22 cellular contexts compared by ENCODE assay signal in genomic region chr6:79313254-79313653, GRCh38.
DNase-seq lines count a peak whose midpoint lies in the region; ATAC-seq and TF ChIP-seq lines count a peak whose summit lies in the region.
"Had no signal": no experiment of that assay in that cellular context is flagged by ENCODE, and none has a peak within 500 bp of the region (broad histone marks: within the 10 kb centered on the region; RNA-seq: fewer than 3 reads in every experiment).

No MANE protein-coding gene starts in this region.

- peak; percentile 9 for DNase-seq in H4 (ENCODE audit: low spot score)
- peak; percentile 41 for DNase-seq in NCI-H2171 (lab: John Stamatoyannopoulos, UW)
- DNase-seq in body of pancreas = peak; percentile 48 to 84 (median 76)
- no peak for DNase-seq in lower lobe of right lung
- DNase-seq in H9 = no peak
- no peak for DNase-seq in stimulated activated CD8-positive, alpha-beta memory T cell treated with anti-CD3 and anti-CD28 coated beads, Interleukin-4, amount 100 ng/mL, for 48 hours
- DNase-seq in NCI-H446 treated with DMSO at 0.1 percent for 48 hours (lab: John Stamatoyannopoulos, UW) = no peak
- DNase-seq: activated CD4-positive, CD25-positive, alpha-beta regulatory T cell treated with anti-CD3 and anti-CD28 coated beads, Interleukin-2, amount 50 U/mL, for 72 hours; activated CD8-positive, alpha-beta memory T cell treated with anti-CD3 and anti-CD28 coated beads, Interleukin-2, amount 10 ng/mL, durations not matched to agents 7 days and 5 days; central memory CD4-positive, alpha-beta T cell; GDM1; HFFc6; hippocampal formation; islet precursor cell; naive thymus-derived CD4-positive, alpha-beta T cell; NCI-H146; NCI-H526; stimulated activated CD4-positive, alpha-beta T cell treated with anti-CD3 and anti-CD28 coated beads, Interleukin-1b, Interleukin-23, amount 100 ng/mL, for 48 hours; stomach had no signal

- no peak overlapping the region for H2BK20ac ChIP-seq in H9 (ENCODE audit: low read depth, low read length, poor library complexity, severe bottlenecking)

- H3K14ac ChIP-seq in H9 (ENCODE audit: insufficient read depth, low read length) = no peak overlapping the region

- no peak overlapping the region for H2BK15ac ChIP-seq in H9 (ENCODE audit: low read depth, low read length)

- TF ChIP-seq POLR2A in body of pancreas (IDR thresholded peaks at IDR 0.05) = no peak

- TF ChIP-seq CTCF in body of pancreas (IDR thresholded peaks at IDR 0.05) (no peak), lower lobe of right lung (IDR thresholded peaks at IDR 0.05) (no peak), H9 (conservative IDR thresholded peaks at IDR 0.05) (no peak)

- H4K8ac ChIP-seq in H9 (replicated peaks; ENCODE audit: insufficient read length, low read depth, low read length) = no peak overlapping the region

- no peak overlapping the region for H2AFZ ChIP-seq in H9 (ENCODE audit: low read length)
- H2AFZ ChIP-seq: parathyroid adenoma had no signal

- ATAC-seq in body of pancreas = peak; percentile 90
- ATAC-seq in lower lobe of right lung = peak; percentile 44 to 58
- ATAC-seq: activated CD8-positive, alpha-beta memory T cell treated with anti-CD3 and anti-CD28 coated beads, Interleukin-2, amount 10 ng/mL, durations not matched to agents 7 days and 5 days; naive thymus-derived CD4-positive, alpha-beta T cell had no signal

- H3K79me1 ChIP-seq in H9 (ENCODE audit: insufficient read depth, low read depth, low read length, poor library complexity, severe bottlenecking) = no peaks in the 10 kb centered on the region

- no peak overlapping the region for H2AK5ac ChIP-seq in H9 (ENCODE audit: insufficient read length, low read length)

- H3K4me3 ChIP-seq in body of pancreas = no peak overlapping the region
- no peak overlapping the region for H3K4me3 ChIP-seq in lower lobe of right lung
- H3K4me3 ChIP-seq: stomach had no signal

- peaks cover 12 to 13% of the 10 kb centered on the region in 2 experiments for H3K9me3 Mint-ChIP-seq in H9
- H3K9me3 Mint-ChIP-seq: activated T-helper 2 cell treated with anti-CD3 and anti-CD28 coated beads, Interferon-gamma antibody, Interleukin-2, Interleukin-4, amounts not matched to agents 10 μg/mL and 5 μg/mL and 100 μg/mL, durations not matched to agents 14 hours and 24 hours and 36 hours; memory B cell had no signal

- H3K27me3 ChIP-seq in body of pancreas (no peaks in the 10 kb centered on the region), lower lobe of right lung (ENCODE audit: low read depth) (no peaks in the 10 kb centered on the region), H9 (ENCODE audit: insufficient read depth, low read length) (no peaks in the 10 kb centered on the region)
- H3K27me3 ChIP-seq: stomach had no signal

- H2BK120ac ChIP-seq in H9 (ENCODE audit: low read depth, low read length, poor library complexity, severe bottlenecking) = no peak overlapping the region

- no peaks in the 10 kb centered on the region for H3K27me3 Mint-ChIP-seq in H9 (ENCODE audit: low read depth)

- no peaks in the 10 kb centered on the region for H3K23me2 ChIP-seq in H9 (ENCODE audit: insufficient read length, low read depth, low read length, poor library complexity, severe bottlenecking)

- 0 out of 2 replicates have a peak, but pooled peaks cover 2% of the 10 kb centered on the region for H3K79me2 ChIP-seq in H9 (ENCODE audit: insufficient read depth, low read length)
- H3K79me2 ChIP-seq: parathyroid adenoma had no signal

- H3K36me3 Mint-ChIP-seq in H9 (ENCODE audit: insufficient read depth in 1 of 3, low read depth in 3 of 3) = peaks cover 0 to 9% (median 2%) of the 10 kb centered on the region in 3 experiments; a peak in 3 of 7 replicates
- H3K36me3 Mint-ChIP-seq: activated CD8-positive, alpha-beta memory T cell treated with anti-CD3 and anti-CD28 coated beads, Interleukin-2, amount 10 ng/mL, durations not matched to agents 7 days and 5 days; memory B cell; naive thymus-derived CD4-positive, alpha-beta T cell had no signal

- no peak overlapping the region for H3K4me2 ChIP-seq in H9 (ENCODE audit: insufficient read depth, insufficient read length, low read length)

- H3K36me3 ChIP-seq in body of pancreas (replicated peaks in 1 of 2; ENCODE audit: insufficient read depth in 1 of 2, low read depth in 2 of 2) = no peaks in the 10 kb centered on the region
- no peaks in the 10 kb centered on the region for H3K36me3 ChIP-seq in lower lobe of right lung
- H3K36me3 ChIP-seq: stomach had no signal

- H3K4me1 ChIP-seq in body of pancreas (no peaks in the 10 kb centered on the region), lower lobe of right lung (no peaks in the 10 kb centered on the region), H9 (ENCODE audit: insufficient read depth, low read length) (no peaks in the 10 kb centered on the region)
- H3K4me1 ChIP-seq: parathyroid adenoma, stomach had no signal

- H2BK12ac ChIP-seq in H9 (ENCODE audit: insufficient read length, low read depth, low read length) = no peak overlapping the region

- H3K27ac ChIP-seq in body of pancreas (no peak overlapping the region), lower lobe of right lung (no peak overlapping the region), H9 (ENCODE audit: insufficient read length, low read depth, low read length) (no peak overlapping the region)
- H3K27ac ChIP-seq: parathyroid adenoma, stomach had no signal

- H3K4me3 Mint-ChIP-seq in H9 = no peak overlapping the region
- H3K4me3 Mint-ChIP-seq: activated CD8-positive, alpha-beta memory T cell treated with anti-CD3 and anti-CD28 coated beads, Interleukin-2, amount 10 ng/mL, durations not matched to agents 7 days and 5 days; HFFc6; memory B cell; naive thymus-derived CD4-positive, alpha-beta T cell had no signal

- intact Hi-C loops in body of pancreas (cut with DNase I) (no loop called here), lower lobe of right lung (cut with DNase I) (no loop called here)

- H3K9ac ChIP-seq in H9 (ENCODE audit: extremely low read depth, insufficient read length, low read length) = no peak overlapping the region
- H3K9ac ChIP-seq: parathyroid adenoma had no signal

- no peaks in the 10 kb centered on the region for H3K4me1 Mint-ChIP-seq in H9
- H3K4me1 Mint-ChIP-seq: activated CD8-positive, alpha-beta memory T cell treated with anti-CD3 and anti-CD28 coated beads, Interleukin-2, amount 10 ng/mL, durations not matched to agents 7 days and 5 days; memory B cell; naive thymus-derived CD4-positive, alpha-beta T cell had no signal

- H3K23ac ChIP-seq in H9 (ENCODE audit: insufficient read length, low read depth, low read length) = no peak overlapping the region

- H3K56ac ChIP-seq in H9 (ENCODE audit: insufficient read length, low read depth, low read length) = no peak overlapping the region

- WGBS in body of pancreas, 2 donors = 63 to 69% methylated on average over 5 of the region's 5 CpGs
- WGBS in H9 (ENCODE audit: extremely low coverage, insufficient read length, low lambda C conversion rate) = no CpG with 5 or more reads among the region's 5 CpGs

- no peak overlapping the region for H4K91ac ChIP-seq in H9 (ENCODE audit: insufficient read length, low read depth, low read length)

- no peak overlapping the region for H3K27ac Mint-ChIP-seq in H9
- H3K27ac Mint-ChIP-seq: activated CD8-positive, alpha-beta memory T cell treated with anti-CD3 and anti-CD28 coated beads, Interleukin-2, amount 10 ng/mL, durations not matched to agents 7 days and 5 days; activated T-helper 2 cell treated with anti-CD3 and anti-CD28 coated beads, Interferon-gamma antibody, Interleukin-2, Interleukin-4, amounts not matched to agents 10 μg/mL and 5 μg/mL and 100 μg/mL, durations not matched to agents 14 hours and 24 hours and 36 hours; HFFc6; memory B cell; naive thymus-derived CD4-positive, alpha-beta T cell had no signal

- H2BK5ac ChIP-seq in H9 (ENCODE audit: insufficient read length, low read length) = no peak overlapping the region

- H4K20me1 ChIP-seq in H9 (ENCODE audit: control insufficient read depth, insufficient read depth, insufficient read length) = no peaks in the 10 kb centered on the region

- H3K18ac ChIP-seq in H9 (ENCODE audit: insufficient read length, low read depth, low read length) = no peak overlapping the region

- H3K9me3 ChIP-seq in body of pancreas (no peaks in the 10 kb centered on the region), lower lobe of right lung (no peaks in the 10 kb centered on the region), H9 (ENCODE audit: control insufficient read depth, low read depth, low read length) (no peaks in the 10 kb centered on the region)
- H3K9me3 ChIP-seq: stomach had no signal

- H3T11ph ChIP-seq in H9 (ENCODE audit: low read length) = no peak overlapping the region

- no peak overlapping the region for H4K5ac ChIP-seq in H9 (ENCODE audit: insufficient read length, low read depth, low read length)

- no peak overlapping the region for H3K4ac ChIP-seq in H9 (ENCODE audit: low read depth, low read length)

Comparison
In these comparisons a context has a peak if more than half of its experiments do, and no peak if none do; other contexts are left out.
1. DNase-seq: peak in H4 (single experiment), NCI-H2171 (single experiment) and body of pancreas (4 of 4); none in lower lobe of right lung (single experiment), H9 (single experiment), stimulated activated CD8-positive, alpha-beta memory T cell treated with anti-CD3 and anti-CD28 coated beads, Interleukin-4, amount 100 ng/mL, for 48 hours (single experiment) and NCI-H446 treated with DMSO at 0.1 percent for 48 hours (single experiment).